In genomic region chr18:8990276-8991031, GRCh38 we compare ENCODE assay signal across 12 cellular contexts.
DNase-seq lines count a peak whose midpoint lies in the region; ATAC-seq and TF ChIP-seq lines count a peak whose summit lies in the region.
"Had no signal": no experiment of that assay in that cellular context is flagged by ENCODE, and none has a peak within 500 bp of the region (broad histone marks: within the 10 kb centered on the region; RNA-seq: fewer than 3 reads in every experiment).

No MANE protein-coding gene starts in this region.

- 37 to 48% methylated on average over 18 to 27 of the region's 27 CpGs for WGBS in testis, 2 donors

- no peak for TF ChIP-seq EP300 in Ishikawa (IDR thresholded peaks at IDR 0.05; ENCODE audit: borderline replicate concordance)

- H3K4me3 ChIP-seq in mucosa of descending colon (no peak overlapping the region), testis (no peak overlapping the region)

- no peak for TF ChIP-seq CTCF in mucosa of descending colon (IDR thresholded peaks at IDR 0.05)
- no peak for TF ChIP-seq CTCF in testis (IDR thresholded peaks at IDR 0.05)

- intact Hi-C loops in mucosa of descending colon (cut with DNase I, micrococcal nuclease), result loop anchor here in 1 of 2 donors (10.0 kb wide), 1 partner anchor 336 kb away; no protein-coding TSS in a partner anchor
- intact Hi-C loops in testis (cut with DNase I; ENCODE audit: low total_unique reads), result no loop called here

- H3K9me3 ChIP-seq in mucosa of descending colon (no peaks in the 10 kb centered on the region), testis (no peaks in the 10 kb centered on the region)

- H3K4me1 ChIP-seq in mucosa of descending colon (ENCODE audit: low read depth) (no peaks in the 10 kb centered on the region), testis (peaks cover 6% of the 10 kb centered on the region)

- H3K36me3 ChIP-seq in mucosa of descending colon (ENCODE audit: low read depth) (no peaks in the 10 kb centered on the region), testis (ENCODE audit: low read depth, missing control alignments) (no peaks in the 10 kb centered on the region)
- H3K36me3 ChIP-seq: WERI-Rb-1 had no signal

- peak; percentile 88 for DNase-seq in cerebellum (ENCODE audit: low spot score)
- no peak for DNase-seq in mucosa of descending colon
- DNase-seq in testis, result peak; percentile 62
- DNase-seq in AML-193 (lab: John Stamatoyannopoulos, UW), result no peak
- no peak for DNase-seq in T-helper 1 cell
- DNase-seq: amniotic stem cell, NCI-H1105, NCI-H526, retina had no signal

- ATAC-seq in mucosa of descending colon, result peak; percentile 27
- no peak for ATAC-seq in HG03135 (IDR thresholded peaks at IDR 0.05; ENCODE audit: unreplicated experiment)

- H3K27me3 ChIP-seq in testis, result no peaks in the 10 kb centered on the region

- no peak overlapping the region for H3K27ac ChIP-seq in testis
- H3K27ac ChIP-seq: WERI-Rb-1 had no signal

- TF ChIP-seq RAD21 in Ishikawa (IDR thresholded peaks at IDR 0.05; ENCODE audit: low read depth), result no peak

- TF ChIP-seq POLR2A in testis (IDR thresholded peaks at IDR 0.05), result no peak

TF ChIP-seq in Ishikawa, 13 proteins besides CTCF, POLR2A, EP300 and RAD21:
- TF ChIP-seq CREB1 (IDR thresholded peaks at IDR 0.05; ENCODE audit: low read depth) (no peak), MAX (IDR thresholded peaks at IDR 0.05) (no peak), CEBPB (IDR thresholded peaks at IDR 0.05) (no peak), USF1 (IDR thresholded peaks at IDR 0.05) (peak; percentile 38; the same call in 1 of the 2 replicates), REST (IDR thresholded peaks at IDR 0.05; ENCODE audit: low read depth) (no peak), TAF1 (IDR thresholded peaks at IDR 0.05; ENCODE audit: low read depth) (no peak), EGR1 (IDR thresholded peaks at IDR 0.05) (no peak), TCF12 (IDR thresholded peaks at IDR 0.05; ENCODE audit: low read depth) (no peak), NFIC (IDR thresholded peaks at IDR 0.05) (peak; percentile 7; the same call in 1 of the 2 replicates)

Comparison
In these comparisons a context has a peak if more than half of its experiments do, and no peak if none do; other contexts are left out.
1. DNase-seq: peak in cerebellum (single experiment) and testis (single experiment); none in mucosa of descending colon (0 of 3), AML-193 (0 of 2) and T-helper 1 cell (0 of 5).